In genomic region chr5:147017191-147017590, GRCh38 we compare ENCODE assay signal across 18 cellular contexts.
DNase-seq lines count a peak whose midpoint lies in the region; ATAC-seq lines count a peak whose summit lies in the region.
"Had no signal": no experiment of that assay in that cellular context is flagged by ENCODE, and none has a peak within 500 bp of the region (broad histone marks: within the 10 kb centered on the region; RNA-seq: fewer than 3 reads in every experiment).

No MANE protein-coding gene starts in this region.

- ATAC-seq in GM18519 (IDR thresholded peaks at IDR 0.05; ENCODE audit: low FRiP score, unreplicated experiment) = no peak
- no peak for ATAC-seq in GM18907 (IDR thresholded peaks at IDR 0.05; ENCODE audit: unreplicated experiment)
- ATAC-seq: Right ventricle myocardium inferior had no signal

- peaks cover 11% of the 10 kb centered on the region for H3K4me1 ChIP-seq in SJSA1 (replicated peaks)
- H3K4me1 ChIP-seq in mesodermal cell (ENCODE audit: control insufficient read depth, insufficient read depth, low read length, poor library complexity, severe bottlenecking) = peaks cover 28% of the 10 kb centered on the region

- H3K27ac ChIP-seq in SJSA1 (peak overlapping the region; percentile 29), mesodermal cell (ENCODE audit: low read depth, low read length, severe bottlenecking) (peak overlapping the region; percentile 99)
- H3K27ac ChIP-seq: KMS-11 had no signal

- H3K36me3 ChIP-seq in SJSA1 (no peaks in the 10 kb centered on the region), mesodermal cell (ENCODE audit: control insufficient read depth, insufficient read depth, low read length) (no peaks in the 10 kb centered on the region)

- H3K9me3 ChIP-seq in SJSA1 (replicated peaks) (no peaks in the 10 kb centered on the region), mesodermal cell (ENCODE audit: control insufficient read depth, low read length) (no peaks in the 10 kb centered on the region)

- WGBS in mesodermal cell (ENCODE audit: insufficient coverage in 2 of 2), 2 experiments = 35 to 55% methylated on average over 3 of the region's 3 CpGs

- peak in 1 of 2 experiments; percentile 60 for DNase-seq in SJSA1 (ENCODE audit: low read depth in 1 of 2, low spot score in 2 of 2)
- peak; percentile 40 for DNase-seq in inferior parietal cortex (ENCODE audit: extremely low spot score)
- DNase-seq in superior temporal gyrus (ENCODE audit: extremely low spot score) = peak; percentile 64
- no peak for DNase-seq in T-helper 2 cell
- DNase-seq: CD4-positive, CD25-positive, alpha-beta regulatory T cell; COR-L47; DMS79; IMR-90; NCI-H1694; NCI-H2081; NCI-H2171 treated with DMSO at 0.1 percent for 48 hours; NCI-H446; NCI-H526 had no signal

- H3K27me3 ChIP-seq in SJSA1 (replicated peaks) = no peaks in the 10 kb centered on the region

- H3K4me3 ChIP-seq in SJSA1 = no peak overlapping the region
- no peak overlapping the region for H3K4me3 ChIP-seq in mesodermal cell (ENCODE audit: extremely low read depth, insufficient read depth, low read length, poor library complexity, severe bottlenecking)

Comparison
In these comparisons a context has a peak if more than half of its experiments do, and no peak if none do; other contexts are left out.
1. DNase-seq: peak in inferior parietal cortex (single experiment) and superior temporal gyrus (single experiment); none in T-helper 2 cell (0 of 5).